Comparison of ENCODE assay signal across 23 cellular contexts in the genomic region with DNA sequence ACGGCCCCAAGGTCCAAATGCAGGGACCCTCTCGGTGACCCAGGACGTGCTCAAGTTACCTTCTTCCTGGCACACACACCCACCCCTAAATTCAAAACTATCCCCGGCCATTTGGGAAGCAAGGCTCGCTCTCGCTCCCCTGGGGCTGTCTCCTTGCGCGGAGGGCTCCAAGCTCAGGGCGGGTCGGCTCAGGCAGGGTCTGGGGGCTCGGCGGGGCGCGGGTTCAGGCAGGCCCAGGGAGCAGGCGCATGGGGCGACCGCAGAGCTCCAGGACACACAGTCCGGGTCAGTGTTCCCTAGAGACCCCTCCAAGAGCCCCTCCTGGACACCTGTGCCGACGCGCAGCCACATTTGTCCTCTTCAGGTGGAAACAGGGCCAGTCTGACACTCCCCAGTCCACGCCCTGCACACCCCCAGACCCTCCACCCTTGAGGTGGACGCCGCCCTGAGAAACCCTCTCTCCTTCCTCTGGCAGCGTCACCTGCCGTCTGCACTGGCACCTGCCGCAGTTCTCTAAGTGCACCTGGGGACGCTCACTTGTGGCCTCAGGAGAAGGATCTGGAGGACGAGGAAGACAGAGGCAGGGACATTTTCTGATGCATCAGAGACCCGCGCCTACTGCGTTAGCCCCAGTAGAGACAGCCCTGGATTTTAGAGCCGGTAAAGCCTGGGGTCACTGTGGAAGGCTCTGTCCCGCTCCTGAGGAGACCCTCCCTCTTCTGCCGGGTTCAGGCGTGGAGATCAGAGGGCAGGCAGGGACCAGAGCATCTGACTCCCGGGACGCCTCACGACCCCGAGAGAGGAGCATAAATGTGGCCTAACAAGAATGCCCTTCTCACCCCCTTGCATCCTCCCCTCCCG.
DNase-seq lines count a peak whose midpoint lies in the region; ATAC-seq and TF ChIP-seq lines count a peak whose summit lies in the region.
"Had no signal": no experiment of that assay in that cellular context is flagged by ENCODE, and none has a peak within 500 bp of the region (broad histone marks: within the 10 kb centered on the region; RNA-seq: fewer than 3 reads in every experiment).

No MANE protein-coding gene starts in this region.

- no peaks in the 10 kb centered on the region for H3K36me3 Mint-ChIP-seq in neural progenitor cell
- no peaks in the 10 kb centered on the region for H3K36me3 Mint-ChIP-seq in activated naive CD8-positive, alpha-beta T cell treated with anti-CD3 and anti-CD28 coated beads, Interleukin-2, amount 50 U/mL, for 24 hours (ENCODE audit: low read depth)
- H3K36me3 Mint-ChIP-seq: CD8-positive, alpha-beta memory T cell had no signal

- H4K20me1 ChIP-seq in neural progenitor cell (ENCODE audit: low read depth) = no peaks in the 10 kb centered on the region

- H3K4me3 ChIP-seq in right atrium auricular region (no peak overlapping the region), neural progenitor cell (no peak overlapping the region), vagina (no peak overlapping the region)
- H3K4me3 ChIP-seq: GM12878, HAP-1, SK-N-MC had no signal

- peaks cover 8% of the 10 kb centered on the region for H3K27me3 Mint-ChIP-seq in neural progenitor cell (ENCODE audit: insufficient read depth, low read depth)
- peaks cover 10% of the 10 kb centered on the region for H3K27me3 Mint-ChIP-seq in activated naive CD8-positive, alpha-beta T cell treated with anti-CD3 and anti-CD28 coated beads, Interleukin-2, amount 50 U/mL, for 24 hours

- H3K36me3 ChIP-seq in right atrium auricular region (no peaks in the 10 kb centered on the region), neural progenitor cell (no peaks in the 10 kb centered on the region), vagina (no peaks in the 10 kb centered on the region)
- H3K36me3 ChIP-seq: HAP-1 had no signal

- H3K27ac ChIP-seq in right atrium auricular region (no peak overlapping the region), neural progenitor cell (no peak overlapping the region), vagina (peak overlapping the region; percentile 39)
- H3K27ac ChIP-seq: C4-2B, KMS-11, RWPE1, SK-N-MC had no signal

- H3K79me2 ChIP-seq in neural progenitor cell (ENCODE audit: low read depth) = no peaks in the 10 kb centered on the region

- peak overlapping the region; percentile 54 for H3K27ac Mint-ChIP-seq in neural progenitor cell
- H3K27ac Mint-ChIP-seq in activated naive CD8-positive, alpha-beta T cell treated with anti-CD3 and anti-CD28 coated beads, Interleukin-2, amount 50 U/mL, for 24 hours = no peak overlapping the region

- H3K4me1 Mint-ChIP-seq in neural progenitor cell = peaks cover 17% of the 10 kb centered on the region
- no peaks in the 10 kb centered on the region for H3K4me1 Mint-ChIP-seq in activated naive CD8-positive, alpha-beta T cell treated with anti-CD3 and anti-CD28 coated beads, Interleukin-2, amount 50 U/mL, for 24 hours
- H3K4me1 Mint-ChIP-seq: CD8-positive, alpha-beta memory T cell had no signal

- H3K9me3 ChIP-seq in right atrium auricular region = no peaks in the 10 kb centered on the region
- H3K9me3 ChIP-seq in neural progenitor cell (ENCODE audit: low read depth) = no peaks in the 10 kb centered on the region
- no peaks in the 10 kb centered on the region for H3K9me3 ChIP-seq in vagina
- H3K9me3 ChIP-seq: HAP-1 had no signal

- intact Hi-C loops in cardiac septum (cut with DNase I) = no loop called here
- intact Hi-C loops in vagina (cut with DNase I) = no loop called here

- no peaks in the 10 kb centered on the region for H3K9me3 Mint-ChIP-seq in neural progenitor cell
- no peaks in the 10 kb centered on the region for H3K9me3 Mint-ChIP-seq in activated naive CD8-positive, alpha-beta T cell treated with anti-CD3 and anti-CD28 coated beads, Interleukin-2, amount 50 U/mL, for 24 hours

- no peak for TF ChIP-seq CTCF in right atrium auricular region (IDR thresholded peaks at IDR 0.05)
- TF ChIP-seq CTCF in neural progenitor cell (IDR thresholded peaks at IDR 0.05) = no peak
- TF ChIP-seq CTCF in vagina (IDR thresholded peaks at IDR 0.05) = no peak

- H2AFZ ChIP-seq in neural progenitor cell (replicated peaks) = peak overlapping the region; percentile 79

- peak; percentile 47 for ATAC-seq in esophagus mucosa
- no peak for ATAC-seq in activated naive CD8-positive, alpha-beta T cell treated with anti-CD3 and anti-CD28 coated beads, Interleukin-2, amount 50 U/mL, for 24 hours
- ATAC-seq: GM12878 had no signal

- H3K4me2 ChIP-seq in neural progenitor cell = peak overlapping the region; percentile 28
- H3K4me2 ChIP-seq: KMS-11 had no signal

- H3K27me3 ChIP-seq in right atrium auricular region (no peaks in the 10 kb centered on the region), neural progenitor cell (no peaks in the 10 kb centered on the region), vagina (no peaks in the 10 kb centered on the region)

- peaks cover 11% of the 10 kb centered on the region for H3F3A ChIP-seq in neural progenitor cell (ENCODE audit: low read depth)

- H3K4me1 ChIP-seq in right atrium auricular region (no peaks in the 10 kb centered on the region), neural progenitor cell (peaks cover 23% of the 10 kb centered on the region), vagina (no peaks in the 10 kb centered on the region)
- H3K4me1 ChIP-seq: HAP-1 had no signal

- TF ChIP-seq POLR2A in vagina (IDR thresholded peaks at IDR 0.05) = no peak

- DNase-seq in right atrium auricular region (ENCODE audit: low spot score) (peak; percentile 26), cardiac septum (ENCODE audit: low spot score) (no peak), neural progenitor cell (ENCODE audit: low spot score) (no peak), vagina (ENCODE audit: extremely low spot score in 2 of 2) (peak in 1 of 2 donors; percentile 85), COR-L47 (lab: John Stamatoyannopoulos, UW) (no peak)
- DNase-seq in activated naive CD8-positive, alpha-beta T cell treated with anti-CD3 and anti-CD28 coated beads, Interleukin-2, amount 50 U/mL, for 24 hours = no peak
- DNase-seq in stimulated activated CD8-positive, alpha-beta memory T cell treated with anti-CD3 and anti-CD28 coated beads, Interleukin-4, amount 100 ng/mL, for 48 hours = no peak
- DNase-seq: CD8-positive, alpha-beta memory T cell; NCI-H1105; NCI-H146; NCI-H2029; NCI-H226; NCI-H510A treated with DMSO at 0.1 percent for 48 hours; NCI-H774; NK-92 treated with Interleukin-12 subunit alpha and Interleukin-12 subunit beta, amount 100 ng/mL, for 24 hours; SHP77 treated with DMSO at 0.1 percent for 48 hours had no signal

- no peak overlapping the region for H3K9ac ChIP-seq in neural progenitor cell
- H3K9ac ChIP-seq: KMS-11 had no signal

- H3K4me3 Mint-ChIP-seq in neural progenitor cell = no peak overlapping the region
- H3K4me3 Mint-ChIP-seq in activated naive CD8-positive, alpha-beta T cell treated with anti-CD3 and anti-CD28 coated beads, Interleukin-2, amount 50 U/mL, for 24 hours = no peak overlapping the region
- H3K4me3 Mint-ChIP-seq: CD8-positive, alpha-beta memory T cell had no signal
